In the genomic region with DNA sequence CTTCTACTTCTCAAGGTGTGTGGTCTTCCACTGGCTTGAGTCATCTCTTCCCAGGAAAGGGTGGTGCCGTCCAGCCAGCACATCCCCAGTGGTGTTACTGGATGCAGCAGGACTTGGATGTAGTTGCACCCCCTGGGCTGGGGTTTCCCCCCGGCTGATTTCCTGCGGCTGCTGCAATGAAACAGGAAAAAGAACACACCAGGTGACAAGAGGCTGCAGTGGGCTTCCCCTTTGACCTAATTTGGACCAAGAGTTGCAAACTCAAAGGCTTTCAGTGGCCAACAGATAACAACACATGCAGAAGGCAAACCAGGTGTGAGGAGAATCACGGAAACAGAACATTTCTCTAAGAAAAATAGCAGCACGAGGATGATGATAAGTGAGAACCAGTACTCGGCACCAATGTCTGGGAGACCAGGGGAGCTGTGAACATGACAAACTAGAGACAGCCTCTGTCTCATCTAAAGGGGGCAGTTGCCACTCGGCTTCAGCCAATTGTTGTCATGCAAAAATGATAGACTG, we compare ENCODE assay signal across 8 cellular contexts.
DNase-seq lines count a peak whose midpoint lies in the region; ATAC-seq and TF ChIP-seq lines count a peak whose summit lies in the region.

No MANE protein-coding gene starts in this region.

- H3K36me3 Mint-ChIP-seq in central memory CD8-positive, alpha-beta T cell (ENCODE audit: insufficient read depth) = no peaks in the 10 kb centered on the region
- H3K36me3 Mint-ChIP-seq in Calu3 (ENCODE audit: insufficient read depth, unreplicated experiment) = peaks cover 8% of the 10 kb centered on the region

- intact Hi-C loops in dorsolateral prefrontal cortex (cut with DNase I) (no loop called here), Calu3 (cut with micrococcal nuclease; ENCODE audit: unreplicated experiment) (no loop called here)

- no TSS peak for BruUV-seq in Calu3 (replicated peaks; lab: Mats Ljungman, UMichigan)

- peak; percentile 48 for DNase-seq in ELF-1 (ENCODE audit: low read depth, low spot score)
- peak; percentile 68 for DNase-seq in GM20000 (ENCODE audit: low spot score)
- DNase-seq in central memory CD8-positive, alpha-beta T cell (ENCODE audit: low spot score in 2 of 2) = no peak
- DNase-seq in dorsolateral prefrontal cortex = no peak
- DNase-seq in Kasumi-1 (lab: John Stamatoyannopoulos, UW) = no peak
- DNase-seq in Calu3 = no peak
- no peak for DNase-seq in OCI-M1 (lab: John Stamatoyannopoulos, UW)

- no peak overlapping the region for H3K4me3 Mint-ChIP-seq in central memory CD8-positive, alpha-beta T cell
- no peak overlapping the region for H3K4me3 Mint-ChIP-seq in Calu3 (ENCODE audit: low read depth, unreplicated experiment)

- peaks cover 10% of the 10 kb centered on the region for H3K4me1 Mint-ChIP-seq in central memory CD8-positive, alpha-beta T cell
- H3K4me1 Mint-ChIP-seq in Calu3 (ENCODE audit: low read depth, unreplicated experiment) = peaks cover 16% of the 10 kb centered on the region

- H3K27ac ChIP-seq in dorsolateral prefrontal cortex = no peak overlapping the region

- TF ChIP-seq CTCF in GM20000 (IDR thresholded peaks at IDR 0.05; ENCODE audit: extremely low read depth, missing control alignments) (no peak), dorsolateral prefrontal cortex (IDR thresholded peaks at IDR 0.05 in 54 of 56, conservative IDR thresholded peaks at IDR 0.05 in 2 of 56; ENCODE audit: low read depth in 1 of 56, partially characterized antibody in 56 of 56) (no peak), Calu3 (IDR thresholded peaks at IDR 0.05; ENCODE audit: unreplicated experiment) (no peak)

- no peak overlapping the region for H3K4me3 ChIP-seq in dorsolateral prefrontal cortex

- H3K9me3 Mint-ChIP-seq in central memory CD8-positive, alpha-beta T cell = no peaks in the 10 kb centered on the region
- peaks cover under 1% of the 10 kb centered on the region for H3K9me3 Mint-ChIP-seq in Calu3 (ENCODE audit: low read depth, unreplicated experiment)

- H3K27me3 Mint-ChIP-seq in central memory CD8-positive, alpha-beta T cell = no peaks in the 10 kb centered on the region
- no peaks in the 10 kb centered on the region for H3K27me3 Mint-ChIP-seq in Calu3 (ENCODE audit: unreplicated experiment)

- peak; percentile 81 for ATAC-seq in HG03442 (IDR thresholded peaks at IDR 0.05; ENCODE audit: unreplicated experiment)
- peak; percentile 32 for ATAC-seq in central memory CD8-positive, alpha-beta T cell (replicated peaks; ENCODE audit: extremely low read depth, poor library complexity, severe bottlenecking)

- H3K27me3 ChIP-seq in dorsolateral prefrontal cortex = no peaks in the 10 kb centered on the region

- H3K27ac Mint-ChIP-seq in central memory CD8-positive, alpha-beta T cell (ENCODE audit: low read depth) = no peak overlapping the region
- H3K27ac Mint-ChIP-seq in Calu3 (ENCODE audit: unreplicated experiment) = no peak overlapping the region

- CTCF ChIA-PET in Calu3 (lab: Charles Lee) = interaction anchor here (1.2 kb wide), 1 partner anchor 8 kb away, joined by 3 read pairs; no protein-coding TSS in a partner anchor

Comparison
In these comparisons a context has a peak if more than half of its experiments do, and no peak if none do; other contexts are left out.
1. DNase-seq: peak in ELF-1 (single experiment) and GM20000 (single experiment); none in central memory CD8-positive, alpha-beta T cell (0 of 2), dorsolateral prefrontal cortex (0 of 10), Kasumi-1 (0 of 2), Calu3 (single experiment) and OCI-M1 (single experiment).